19 cellular contexts compared by ENCODE assay signal in the genomic region with DNA sequence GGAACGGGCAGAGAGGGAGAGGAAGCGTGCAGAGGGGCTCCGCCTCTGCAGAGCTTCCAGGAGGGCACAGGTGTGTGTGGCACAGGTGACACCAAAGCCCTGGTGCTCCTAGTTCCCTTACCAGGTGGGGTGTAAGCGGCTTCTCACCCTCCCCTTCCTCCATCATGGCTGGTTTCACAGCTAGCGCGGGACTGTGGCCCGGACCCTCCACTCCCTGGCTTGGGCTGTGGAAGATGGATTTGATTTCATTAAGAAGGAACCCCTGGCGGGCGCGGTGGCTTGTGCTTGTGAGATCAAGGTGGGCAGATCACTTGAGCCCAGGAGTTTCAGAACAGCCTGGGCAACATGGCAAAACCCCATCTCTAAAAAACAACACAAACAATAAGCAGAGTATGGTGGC.
DNase-seq lines count a peak whose midpoint lies in the region; ATAC-seq and TF ChIP-seq lines count a peak whose summit lies in the region.
"Had no signal": no experiment of that assay in that cellular context is flagged by ENCODE, and none has a peak within 500 bp of the region (broad histone marks: within the 10 kb centered on the region; RNA-seq: fewer than 3 reads in every experiment).

No MANE protein-coding gene starts in this region.

- ATAC-seq in GM19397 (IDR thresholded peaks at IDR 0.05; ENCODE audit: unreplicated experiment) (no peak), HG02938 (IDR thresholded peaks at IDR 0.05; ENCODE audit: unreplicated experiment) (no peak)

- no peak overlapping the region for H2AFZ ChIP-seq in Loucy (ENCODE audit: low read length)

- DNase-seq in esophagus squamous epithelium (lab: John Stamatoyannopoulos, UW), result no peak
- DNase-seq in transverse colon, result no peak
- DNase-seq in SHP77 (lab: John Stamatoyannopoulos, UW), result no peak
- DNase-seq: activated CD4-positive, CD25-positive, alpha-beta regulatory T cell treated with anti-CD3 and anti-CD28 coated beads, Interleukin-2, amount 50 U/mL, for 72 hours; CD4-positive, alpha-beta memory T cell; cerebellar nuclear complex; foreskin keratinocyte; midbrain; NCI-H2171 treated with DMSO at 0.1 percent for 48 hours; NCI-H524; SJCRH30; uterus had no signal

- no peak for TF ChIP-seq EP300 in transverse colon (IDR thresholded peaks at IDR 0.05; ENCODE audit: low read depth)

- no peaks in the 10 kb centered on the region for H3K27me3 ChIP-seq in Loucy (ENCODE audit: insufficient read depth, low read length, poor library complexity, severe bottlenecking)
- H3K27me3 ChIP-seq in esophagus squamous epithelium, result no peaks in the 10 kb centered on the region
- no peaks in the 10 kb centered on the region for H3K27me3 ChIP-seq in rectal smooth muscle tissue (ENCODE audit: control insufficient read depth, insufficient read depth, low read length)
- no peaks in the 10 kb centered on the region for H3K27me3 ChIP-seq in transverse colon
- H3K27me3 ChIP-seq: left lung, SJCRH30, uterus had no signal

- no peaks in the 10 kb centered on the region for H3F3A ChIP-seq in Loucy (ENCODE audit: low read depth)

- intact Hi-C loops in esophagus squamous epithelium (cut with DNase I), result no loop called here
- intact Hi-C loops in transverse colon (cut with DNase I; ENCODE audit: low total_unique reads), result no loop called here

- H3K4me1 ChIP-seq in Loucy (ENCODE audit: insufficient read depth, low read length, poor library complexity, severe bottlenecking) (peaks cover 23% of the 10 kb centered on the region), esophagus squamous epithelium (peaks cover 38 to 84% (median 46%) of the 10 kb centered on the region in 3 donors), rectal smooth muscle tissue (ENCODE audit: control insufficient read depth, insufficient read depth, low read length) (peaks cover 27% of the 10 kb centered on the region), transverse colon (peaks cover 37 to 55% (median 46%) of the 10 kb centered on the region in 4 donors)
- H3K4me1 ChIP-seq: foreskin keratinocyte, SJCRH30, uterus had no signal

- TF ChIP-seq CTCF in Loucy (conservative IDR thresholded peaks at IDR 0.05; ENCODE audit: low read length) (no peak), esophagus squamous epithelium (IDR thresholded peaks at IDR 0.05) (no peak), transverse colon (IDR thresholded peaks at IDR 0.05) (no peak)

- no peaks in the 10 kb centered on the region for H3K36me3 ChIP-seq in Loucy (ENCODE audit: insufficient read depth, low read length)
- H3K36me3 ChIP-seq in esophagus squamous epithelium, result no peaks in the 10 kb centered on the region
- no peaks in the 10 kb centered on the region for H3K36me3 ChIP-seq in rectal smooth muscle tissue (ENCODE audit: control insufficient read depth, insufficient read depth, low read length)
- H3K36me3 ChIP-seq in transverse colon, result no peaks in the 10 kb centered on the region
- H3K36me3 ChIP-seq: left lung, SJCRH30, uterus had no signal

- H3K9ac ChIP-seq in Loucy (ENCODE audit: low read depth, low read length, poor library complexity, severe bottlenecking) (peak overlapping the region; percentile 39), rectal smooth muscle tissue (ENCODE audit: low read length) (no peak overlapping the region)
- H3K9ac ChIP-seq: KMS-11 had no signal

- H3K79me2 ChIP-seq in Loucy (ENCODE audit: insufficient read depth, low read length), result no peaks in the 10 kb centered on the region

- WGBS in esophagus squamous epithelium, 2 donors, result 60 to 82% methylated on average over 1 to 5 of the region's 10 CpGs
- 82% methylated on average over 10 of the region's 10 CpGs; no CpG with 5 or more reads in 1 of the 2 donors for WGBS in transverse colon (ENCODE audit: low coverage in 1 of 2), 2 donors

- no peak overlapping the region for H3K4me3 ChIP-seq in Loucy (ENCODE audit: low read length, poor library complexity, severe bottlenecking)
- H3K4me3 ChIP-seq in esophagus squamous epithelium, result peak overlapping the region in 3 of 4 donors; percentile 37 to 54 (median 42)
- H3K4me3 ChIP-seq in rectal smooth muscle tissue (ENCODE audit: low read length), result peak overlapping the region; percentile 61
- H3K4me3 ChIP-seq in transverse colon, result no peak overlapping the region
- H3K4me3 ChIP-seq: left lung, SJCRH30, uterus had no signal

- no peaks in the 10 kb centered on the region for H4K20me1 ChIP-seq in Loucy (ENCODE audit: insufficient read depth, low read length, poor library complexity, severe bottlenecking)

- no peaks in the 10 kb centered on the region for H3K9me2 ChIP-seq in Loucy (replicated peaks; ENCODE audit: low read depth, low read length)

- no peak overlapping the region for H3K4me2 ChIP-seq in Loucy (ENCODE audit: low read depth, low read length, poor library complexity, severe bottlenecking)
- H3K4me2 ChIP-seq: KMS-11 had no signal

- H3K9me3 ChIP-seq in Loucy (ENCODE audit: insufficient read depth, low read depth, low read length), result no peaks in the 10 kb centered on the region
- H3K9me3 ChIP-seq in esophagus squamous epithelium, result no peaks in the 10 kb centered on the region
- H3K9me3 ChIP-seq in transverse colon, result no peaks in the 10 kb centered on the region
- H3K9me3 ChIP-seq: left lung, SJCRH30, uterus had no signal

- TF ChIP-seq POLR2A in esophagus squamous epithelium (IDR thresholded peaks at IDR 0.05), result no peak
- no peak for TF ChIP-seq POLR2A in transverse colon (IDR thresholded peaks at IDR 0.05)

- in situ Hi-C loops in transverse colon (cut with MboI; ENCODE audit: low pct_ligation_motif_present in 1 of 4, low pct_unique_long_range_greater_than_20kb in 1 of 4, low sequenced_read_pairs in 3 of 4), result no loop called here

- H3K27ac ChIP-seq in esophagus squamous epithelium (peak overlapping the region; percentile 45 to 85 (median 76)), rectal smooth muscle tissue (ENCODE audit: low read depth, low read length) (peak overlapping the region; percentile 86), transverse colon (peak overlapping the region; percentile 51 to 79 (median 78))
- H3K27ac ChIP-seq: epithelial cell of prostate, foreskin keratinocyte, KMS-11, SJCRH30, uterus had no signal

Comparison
In these comparisons a context has a peak if more than half of its experiments do, and no peak if none do; other contexts are left out.
1. H3K4me3 ChIP-seq: peak in esophagus squamous epithelium (3 of 4) and rectal smooth muscle tissue (single experiment); none in Loucy (single experiment) and transverse colon (0 of 4).
2. Peak in every context shown above with its lines, with median percentiles within 50 percentile points of each other: H3K27ac ChIP-seq.